Comparison of ENCODE assay signal across 17 cellular contexts in the genomic region with DNA sequence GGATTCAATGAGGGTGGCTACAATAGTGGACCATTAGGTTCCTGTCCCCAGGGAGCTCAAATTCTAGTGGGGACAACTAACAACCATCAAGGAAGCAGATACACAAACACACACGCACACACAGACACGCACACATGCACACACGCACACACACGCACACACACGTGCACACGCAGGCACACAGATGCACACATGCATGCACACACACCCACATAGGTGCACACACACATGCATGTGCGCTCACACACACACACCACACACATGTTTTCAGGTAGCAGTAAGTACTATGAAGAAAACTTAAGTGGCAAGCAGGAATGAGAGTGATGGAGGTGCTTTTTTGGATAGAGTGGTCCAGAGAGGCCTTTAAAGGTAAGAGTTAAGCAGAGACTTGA. TPM values are rescaled to one million over a fixed set of nuclear protein-coding genes. Genes with fewer than 3 reads are reported as not detected.
DNase-seq lines count a peak whose midpoint lies in the region; ATAC-seq and TF ChIP-seq lines count a peak whose summit lies in the region.
"Had no signal": no experiment of that assay in that cellular context is flagged by ENCODE, and none has a peak within 500 bp of the region (broad histone marks: within the 10 kb centered on the region; RNA-seq: fewer than 3 reads in every experiment).

No MANE protein-coding gene starts in this region.

- H3K9me3 ChIP-seq in esophagus muscularis mucosa = no peaks in the 10 kb centered on the region
- H3K9me3 ChIP-seq: Caco-2 had no signal

- H3K4me3 Mint-ChIP-seq in activated CD8-positive, alpha-beta T cell treated with anti-CD3 and anti-CD28 coated beads, Interleukin-2, amount 10 ng/mL, durations not matched to agents 7 days and 5 days = no peak overlapping the region
- H3K4me3 Mint-ChIP-seq in activated CD8-positive, alpha-beta T cell treated with anti-CD3 and anti-CD28 coated beads for 36 hours = no peak overlapping the region

- peaks cover 7 to 12% (median 11%) of the 10 kb centered on the region in 4 donors for H3K4me1 ChIP-seq in esophagus muscularis mucosa

- no peak for TF ChIP-seq POLR2A in esophagus muscularis mucosa (IDR thresholded peaks at IDR 0.05; ENCODE audit: low read depth)

- POLR2A ChIA-PET in activated CD8-positive, alpha-beta T cell treated with anti-CD3 and anti-CD28 coated beads, Interleukin-2, amount 10 ng/mL, durations not matched to agents 7 days and 5 days (lab: Charles Lee) = no interaction called here
- POLR2A ChIA-PET in activated CD8-positive, alpha-beta T cell treated with anti-CD3 and anti-CD28 coated beads for 36 hours (lab: Charles Lee) = interaction anchor here (0.9 kb wide), 1 partner anchor 12 kb away, joined by 3 read pairs; no protein-coding TSS in a partner anchor

- WGBS in esophagus muscularis mucosa = 90% methylated on average over 7 of the region's 7 CpGs

- no peak for ATAC-seq in activated CD8-positive, alpha-beta T cell treated with anti-CD3 and anti-CD28 coated beads, Interleukin-2, amount 10 ng/mL, durations not matched to agents 7 days and 5 days
- ATAC-seq in activated CD8-positive, alpha-beta T cell treated with anti-CD3 and anti-CD28 coated beads for 36 hours = no peak
- ATAC-seq in HG02970 (IDR thresholded peaks at IDR 0.05; ENCODE audit: low FRiP score, unreplicated experiment) (no peak), GM19035 (IDR thresholded peaks at IDR 0.05; ENCODE audit: unreplicated experiment) (no peak), HG02588 (IDR thresholded peaks at IDR 0.05; ENCODE audit: unreplicated experiment) (no peak)
- ATAC-seq: HCT116 had no signal

- H3K27me3 ChIP-seq in esophagus muscularis mucosa = peaks cover 0 to 5% (median 0%) of the 10 kb centered on the region in 4 donors

- no peaks in the 10 kb centered on the region for H3K36me3 Mint-ChIP-seq in activated CD8-positive, alpha-beta T cell treated with anti-CD3 and anti-CD28 coated beads, Interleukin-2, amount 10 ng/mL, durations not matched to agents 7 days and 5 days (ENCODE audit: low read depth)
- H3K36me3 Mint-ChIP-seq in activated CD8-positive, alpha-beta T cell treated with anti-CD3 and anti-CD28 coated beads for 36 hours (ENCODE audit: low read depth) = no peaks in the 10 kb centered on the region

- DNase-seq in activated CD8-positive, alpha-beta T cell treated with anti-CD3 and anti-CD28 coated beads, Interleukin-2, amount 10 ng/mL, durations not matched to agents 7 days and 5 days = peak; percentile 12
- DNase-seq in activated CD8-positive, alpha-beta T cell treated with anti-CD3 and anti-CD28 coated beads for 36 hours = no peak
- DNase-seq in NCI-H69 (lab: John Stamatoyannopoulos, UW) (peak; percentile 20), esophagus muscularis mucosa (ENCODE audit: extremely low spot score) (peak; percentile 57), RKO (ENCODE audit: low spot score) (no peak)
- DNase-seq: 8988T, Caco-2, DMS53, NCI-H1105 treated with DMSO at 0.1 percent for 48 hours, NCI-H2029, NCI-H2171 treated with DMSO at 0.1 percent for 48 hours, NCI-H510A had no signal

- TF ChIP-seq CTCF in activated CD8-positive, alpha-beta T cell treated with anti-CD3 and anti-CD28 coated beads for 36 hours (IDR thresholded peaks at IDR 0.05) = no peak
- no peak for TF ChIP-seq CTCF in esophagus muscularis mucosa (IDR thresholded peaks at IDR 0.05)

- no peaks in the 10 kb centered on the region for H3K36me3 ChIP-seq in esophagus muscularis mucosa

- H3K27me3 Mint-ChIP-seq in activated CD8-positive, alpha-beta T cell treated with anti-CD3 and anti-CD28 coated beads, Interleukin-2, amount 10 ng/mL, durations not matched to agents 7 days and 5 days (ENCODE audit: low read depth) = peaks cover 10% of the 10 kb centered on the region
- peaks cover 3% of the 10 kb centered on the region for H3K27me3 Mint-ChIP-seq in activated CD8-positive, alpha-beta T cell treated with anti-CD3 and anti-CD28 coated beads for 36 hours

- no peaks in the 10 kb centered on the region for H3K9me3 Mint-ChIP-seq in activated CD8-positive, alpha-beta T cell treated with anti-CD3 and anti-CD28 coated beads, Interleukin-2, amount 10 ng/mL, durations not matched to agents 7 days and 5 days (ENCODE audit: insufficient read depth)
- H3K9me3 Mint-ChIP-seq in activated CD8-positive, alpha-beta T cell treated with anti-CD3 and anti-CD28 coated beads for 36 hours = no peaks in the 10 kb centered on the region

- TF ChIP-seq EP300 in esophagus muscularis mucosa (IDR thresholded peaks at IDR 0.05) = no peak

- no peak overlapping the region for H3K4me3 ChIP-seq in esophagus muscularis mucosa

- H3K4me1 Mint-ChIP-seq in activated CD8-positive, alpha-beta T cell treated with anti-CD3 and anti-CD28 coated beads, Interleukin-2, amount 10 ng/mL, durations not matched to agents 7 days and 5 days (ENCODE audit: low read depth) = no peaks in the 10 kb centered on the region
- H3K4me1 Mint-ChIP-seq in activated CD8-positive, alpha-beta T cell treated with anti-CD3 and anti-CD28 coated beads for 36 hours (ENCODE audit: low read depth) = no peaks in the 10 kb centered on the region

- no peak overlapping the region for H3K27ac Mint-ChIP-seq in activated CD8-positive, alpha-beta T cell treated with anti-CD3 and anti-CD28 coated beads, Interleukin-2, amount 10 ng/mL, durations not matched to agents 7 days and 5 days
- no peak overlapping the region for H3K27ac Mint-ChIP-seq in activated CD8-positive, alpha-beta T cell treated with anti-CD3 and anti-CD28 coated beads for 36 hours

- CTCF ChIA-PET in activated CD8-positive, alpha-beta T cell treated with anti-CD3 and anti-CD28 coated beads, Interleukin-2, amount 10 ng/mL, durations not matched to agents 7 days and 5 days (lab: Charles Lee) = interaction anchor here (1.4 to 4.7 kb wide), 3 partner anchors 8 to 304 kb away, joined by 3 to 33 read pairs (median 6); no protein-coding TSS in a partner anchor
- CTCF ChIA-PET in activated CD8-positive, alpha-beta T cell treated with anti-CD3 and anti-CD28 coated beads for 36 hours (lab: Charles Lee) = interaction anchor here (0.6 to 3.2 kb wide), 3 partner anchors 31 to 304 kb away, joined by 3 to 22 read pairs (median 5); no protein-coding TSS in a partner anchor

- no peak overlapping the region for H3K27ac ChIP-seq in esophagus muscularis mucosa (replicated peaks in 1 of 4)

- intact Hi-C loops in activated CD8-positive, alpha-beta T cell treated with anti-CD3 and anti-CD28 coated beads for 36 hours (cut with micrococcal nuclease) = no loop called here
- intact Hi-C loops in esophagus muscularis mucosa (cut with DNase I) = no loop called here

RNA-seq across cellular contexts. Expression of gene NSFL1C, which starts 6.6 kb away (rescaled TPM):
- 10 to 100 TPM; 60.5 to 67.8 TPM for total RNA-seq in activated CD8-positive, alpha-beta T cell treated with anti-CD3 and anti-CD28 coated beads, Interleukin-2, amount 10 ng/mL, durations not matched to agents 7 days and 5 days
- total RNA-seq in activated CD8-positive, alpha-beta T cell treated with anti-CD3 and anti-CD28 coated beads for 36 hours = 10 to 100 TPM; 67.2 to 67.9 TPM
- total RNA-seq in esophagus muscularis mucosa = 10 to 100 TPM; 33.6 to 62.4 (median 43.6) TPM

RNA-seq across cellular contexts. Expression of gene SIRPB2, which starts 18.0 kb away (rescaled TPM):
- total RNA-seq in activated CD8-positive, alpha-beta T cell treated with anti-CD3 and anti-CD28 coated beads, Interleukin-2, amount 10 ng/mL, durations not matched to agents 7 days and 5 days = not detected
- not detected for total RNA-seq in activated CD8-positive, alpha-beta T cell treated with anti-CD3 and anti-CD28 coated beads for 36 hours
- 1 to 10 TPM; 4.7 to 8.1 (median 6.2) TPM for total RNA-seq in esophagus muscularis mucosa
- total RNA-seq: Caco-2, RPMI7951 had no signal

Comparison
In these comparisons a context has a peak if more than half of its experiments do, and no peak if none do; other contexts are left out.
1. DNase-seq: peak in activated CD8-positive, alpha-beta T cell treated with anti-CD3 and anti-CD28 coated beads, Interleukin-2, amount 10 ng/mL, durations not matched to agents 7 days and 5 days (single experiment), NCI-H69 (single experiment) and esophagus muscularis mucosa (single experiment); none in activated CD8-positive, alpha-beta T cell treated with anti-CD3 and anti-CD28 coated beads for 36 hours (single experiment) and RKO (single experiment).
2. RNA of gene SIRPB2, which starts 18.0 kb away (total RNA-seq): 4.7 to 8.1 TPM in esophagus muscularis mucosa; not detected in activated CD8-positive, alpha-beta T cell treated with anti-CD3 and anti-CD28 coated beads, Interleukin-2, amount 10 ng/mL, durations not matched to agents 7 days and 5 days and not detected in activated CD8-positive, alpha-beta T cell treated with anti-CD3 and anti-CD28 coated beads for 36 hours; every median in the first group is over 4 times any median in the second.